In the genomic region with DNA sequence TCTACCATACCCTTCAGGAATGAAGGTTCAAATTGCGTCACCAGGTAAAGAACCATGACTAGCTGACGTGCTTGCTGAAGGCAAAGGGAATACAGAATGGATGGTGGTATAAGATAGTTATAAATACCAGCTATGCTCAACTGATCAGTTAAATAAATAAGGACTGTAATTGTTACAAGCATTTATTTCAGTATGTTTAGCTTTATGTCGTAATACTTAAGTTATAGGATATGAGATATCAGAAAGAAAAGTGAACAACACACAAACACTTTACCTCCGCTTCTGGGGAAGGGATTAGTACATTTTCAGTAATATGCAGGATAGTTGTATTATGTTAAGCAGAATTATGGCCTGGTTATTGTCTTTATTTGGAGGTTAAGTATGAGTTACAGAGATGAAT, we compare ENCODE assay signal across 2 cellular contexts.
A peak's percentile ranks its signal among the peaks of the same experiment; 100 is the strongest.
TF ChIP-seq lines count a peak whose summit lies in the region.

No MANE protein-coding gene starts in this region.

TF ChIP-seq in IMR-90, 13 proteins besides CTCF, POLR2A, EP300 and RAD21:
- TF ChIP-seq CEBPB (IDR thresholded peaks at IDR 0.05; ENCODE audit: low read depth, low read length) (peak; percentile 25; the same call in 1 of the 2 replicates), MAFK (IDR thresholded peaks at IDR 0.05; ENCODE audit: low read depth, low read length) (no peak)

TF ChIP-seq in K562, 482 proteins besides CTCF, POLR2A, EP300 and RAD21:
- TF ChIP-seq ZNF224 (CRISPR knock-in tag; IDR thresholded peaks at IDR 0.05) = no peak
- TF ChIP-seq CEBPG (CRISPR knock-in tag; IDR thresholded peaks at IDR 0.05) = no peak
- TF ChIP-seq CEBPG (tag; conservative IDR thresholded peaks at IDR 0.05 in 1 of 2, IDR thresholded peaks at IDR 0.05 in 1 of 2) = peak; percentile 11 to 59; a peak in 2 of 4 replicates
- TF ChIP-seq THRAP3 (IDR thresholded peaks at IDR 0.05; ENCODE audit: borderline replicate concordance) = no peak
- TF ChIP-seq ZNF445 (CRISPR knock-in tag; IDR thresholded peaks at IDR 0.05; ENCODE audit: low read depth) = no peak
- no peak for TF ChIP-seq NONO (IDR thresholded peaks at IDR 0.05; ENCODE audit: low read depth in 2 of 2, low read length in 1 of 2)
- TF ChIP-seq, protein P1, sequence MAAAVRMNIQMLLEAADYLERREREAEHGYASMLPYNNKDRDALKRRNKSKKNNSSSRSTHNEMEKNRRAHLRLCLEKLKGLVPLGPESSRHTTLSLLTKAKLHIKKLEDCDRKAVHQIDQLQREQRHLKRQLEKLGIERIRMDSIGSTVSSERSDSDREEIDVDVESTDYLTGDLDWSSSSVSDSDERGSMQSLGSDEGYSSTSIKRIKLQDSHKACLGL (CRISPR knock-in tag; IDR thresholded peaks at IDR 0.05; ENCODE audit: borderline replicate concordance, poor library complexity, severe bottlenecking) = no peak
- TF ChIP-seq CEBPB (tag; IDR thresholded peaks at IDR 0.05) = peak; percentile 87
- no peak for TF ChIP-seq ZNF133 (CRISPR knock-in tag; IDR thresholded peaks at IDR 0.05)
- TF ChIP-seq SP2 (IDR thresholded peaks at IDR 0.05; ENCODE audit: extremely low read depth, low read depth, low read length, poor library complexity, severe bottlenecking) = no peak
- TF ChIP-seq GATAD2B (IDR thresholded peaks at IDR 0.05; ENCODE audit: borderline replicate concordance) = no peak
- no peak for TF ChIP-seq ZBTB1 (CRISPR knock-in tag; IDR thresholded peaks at IDR 0.05; ENCODE audit: borderline replicate concordance, low read depth)
- TF ChIP-seq, protein P2, sequence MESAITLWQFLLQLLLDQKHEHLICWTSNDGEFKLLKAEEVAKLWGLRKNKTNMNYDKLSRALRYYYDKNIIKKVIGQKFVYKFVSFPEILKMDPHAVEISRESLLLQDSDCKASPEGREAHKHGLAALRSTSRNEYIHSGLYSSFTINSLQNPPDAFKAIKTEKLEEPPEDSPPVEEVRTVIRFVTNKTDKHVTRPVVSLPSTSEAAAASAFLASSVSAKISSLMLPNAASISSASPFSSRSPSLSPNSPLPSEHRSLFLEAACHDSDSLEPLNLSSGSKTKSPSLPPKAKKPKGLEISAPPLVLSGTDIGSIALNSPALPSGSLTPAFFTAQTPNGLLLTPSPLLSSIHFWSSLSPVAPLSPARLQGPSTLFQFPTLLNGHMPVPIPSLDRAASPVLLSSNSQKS (CRISPR knock-in tag; IDR thresholded peaks at IDR 0.05) = no peak
- TF ChIP-seq, protein P3, sequence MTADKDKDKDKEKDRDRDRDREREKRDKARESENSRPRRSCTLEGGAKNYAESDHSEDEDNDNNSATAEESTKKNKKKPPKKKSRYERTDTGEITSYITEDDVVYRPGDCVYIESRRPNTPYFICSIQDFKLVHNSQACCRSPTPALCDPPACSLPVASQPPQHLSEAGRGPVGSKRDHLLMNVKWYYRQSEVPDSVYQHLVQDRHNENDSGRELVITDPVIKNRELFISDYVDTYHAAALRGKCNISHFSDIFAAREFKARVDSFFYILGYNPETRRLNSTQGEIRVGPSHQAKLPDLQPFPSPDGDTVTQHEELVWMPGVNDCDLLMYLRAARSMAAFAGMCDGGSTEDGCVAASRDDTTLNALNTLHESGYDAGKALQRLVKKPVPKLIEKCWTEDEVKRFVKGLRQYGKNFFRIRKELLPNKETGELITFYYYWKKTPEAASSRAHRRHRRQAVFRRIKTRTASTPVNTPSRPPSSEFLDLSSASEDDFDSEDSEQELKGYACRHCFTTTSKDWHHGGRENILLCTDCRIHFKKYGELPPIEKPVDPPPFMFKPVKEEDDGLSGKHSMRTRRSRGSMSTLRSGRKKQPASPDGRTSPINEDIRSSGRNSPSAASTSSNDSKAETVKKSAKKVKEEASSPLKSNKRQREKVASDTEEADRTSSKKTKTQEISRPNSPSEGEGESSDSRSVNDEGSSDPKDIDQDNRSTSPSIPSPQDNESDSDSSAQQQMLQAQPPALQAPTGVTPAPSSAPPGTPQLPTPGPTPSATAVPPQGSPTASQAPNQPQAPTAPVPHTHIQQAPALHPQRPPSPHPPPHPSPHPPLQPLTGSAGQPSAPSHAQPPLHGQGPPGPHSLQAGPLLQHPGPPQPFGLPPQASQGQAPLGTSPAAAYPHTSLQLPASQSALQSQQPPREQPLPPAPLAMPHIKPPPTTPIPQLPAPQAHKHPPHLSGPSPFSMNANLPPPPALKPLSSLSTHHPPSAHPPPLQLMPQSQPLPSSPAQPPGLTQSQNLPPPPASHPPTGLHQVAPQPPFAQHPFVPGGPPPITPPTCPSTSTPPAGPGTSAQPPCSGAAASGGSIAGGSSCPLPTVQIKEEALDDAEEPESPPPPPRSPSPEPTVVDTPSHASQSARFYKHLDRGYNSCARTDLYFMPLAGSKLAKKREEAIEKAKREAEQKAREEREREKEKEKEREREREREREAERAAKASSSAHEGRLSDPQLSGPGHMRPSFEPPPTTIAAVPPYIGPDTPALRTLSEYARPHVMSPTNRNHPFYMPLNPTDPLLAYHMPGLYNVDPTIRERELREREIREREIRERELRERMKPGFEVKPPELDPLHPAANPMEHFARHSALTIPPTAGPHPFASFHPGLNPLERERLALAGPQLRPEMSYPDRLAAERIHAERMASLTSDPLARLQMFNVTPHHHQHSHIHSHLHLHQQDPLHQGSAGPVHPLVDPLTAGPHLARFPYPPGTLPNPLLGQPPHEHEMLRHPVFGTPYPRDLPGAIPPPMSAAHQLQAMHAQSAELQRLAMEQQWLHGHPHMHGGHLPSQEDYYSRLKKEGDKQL (CRISPR knock-in tag; IDR thresholded peaks at IDR 0.05; ENCODE audit: borderline replicate concordance) = no peak
